In the genomic region with DNA sequence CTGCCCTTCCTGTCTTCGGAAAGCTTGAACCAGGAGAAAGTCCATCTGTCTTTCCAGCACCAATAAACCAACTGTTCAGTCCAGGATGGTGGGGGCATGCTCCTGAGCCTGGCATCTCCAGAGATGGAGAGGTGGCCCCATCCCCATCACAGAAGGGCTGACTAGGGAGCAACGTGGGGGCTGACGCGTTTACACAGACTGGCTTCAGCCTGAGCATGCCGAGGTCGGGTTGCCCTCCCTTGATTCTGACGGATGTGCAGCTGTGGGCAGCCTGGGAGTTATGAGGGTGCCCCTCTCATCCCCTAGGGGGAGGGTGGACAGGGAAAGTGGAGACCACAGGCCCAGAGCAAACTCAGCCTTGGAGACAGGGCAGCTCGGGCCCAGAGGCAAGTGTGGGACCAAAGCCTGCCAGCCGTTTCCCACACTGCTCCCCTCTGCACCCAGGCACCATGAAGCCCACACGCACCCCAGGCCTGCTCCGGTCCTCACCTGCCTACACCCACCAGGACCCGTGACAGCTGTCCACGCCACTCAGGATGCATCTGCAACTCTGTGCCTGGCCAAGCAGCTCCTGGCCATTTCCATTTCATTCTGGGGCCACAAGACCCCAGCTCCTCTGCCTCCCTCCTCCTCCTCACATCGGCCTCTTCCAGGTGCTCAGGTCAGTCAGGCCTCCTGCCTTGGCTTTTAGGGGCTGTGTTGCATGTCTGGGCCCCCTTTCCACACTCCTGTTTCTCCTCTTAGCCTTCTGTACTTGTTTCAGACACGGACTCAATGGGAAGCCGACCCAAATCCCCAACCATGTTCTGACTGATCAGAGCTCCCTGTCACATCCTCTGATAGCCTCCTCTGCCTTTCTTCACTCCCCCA, we compare ENCODE assay signal across 13 cellular contexts. TPM values are rescaled to one million over a fixed set of nuclear protein-coding genes. Genes with fewer than 3 reads are reported as not detected.
A peak's percentile ranks its signal among the peaks of the same experiment; 100 is the strongest.
DNase-seq lines count a peak whose midpoint lies in the region; ATAC-seq and TF ChIP-seq lines count a peak whose summit lies in the region.
"Had no signal": no experiment of that assay in that cellular context is flagged by ENCODE, and none has a peak within 500 bp of the region (broad histone marks: within the 10 kb centered on the region; RNA-seq: fewer than 3 reads in every experiment).

No MANE protein-coding gene starts in this region.

- peak overlapping the region in 1 of 7 donors; percentile 9 for H3K27ac Mint-ChIP-seq in CD14-positive monocyte

- peaks cover 3 to 9% (median 6%) of the 10 kb centered on the region in 3 donors for H3K27me3 Mint-ChIP-seq in CD14-positive monocyte (ENCODE audit: low read depth in 3 of 3)

- peaks cover 10% of the 10 kb centered on the region for H3K4me1 Mint-ChIP-seq in CD14-positive monocyte

- H3K36me3 ChIP-seq in iPS-20b (ENCODE audit: insufficient read depth, low read depth, low read length) = no peaks in the 10 kb centered on the region
- H3K36me3 ChIP-seq in psoas muscle (ENCODE audit: insufficient read depth in 1 of 2, low read depth in 1 of 2) = peaks cover 0 to 48% of the 10 kb centered on the region in 2 donors

- H3K36me3 Mint-ChIP-seq in CD14-positive monocyte = no peaks in the 10 kb centered on the region

- peaks cover 0 to 2% (median 0%) of the 10 kb centered on the region in 7 donors for H3K9me3 Mint-ChIP-seq in CD14-positive monocyte

- no peak for TF ChIP-seq CTCF in CD14-positive monocyte (IDR thresholded peaks at IDR 0.05)
- TF ChIP-seq CTCF in psoas muscle (IDR thresholded peaks at IDR 0.05) = no peak

- peak; percentile 35 for DNase-seq in CD14-positive monocyte (ENCODE audit: low spot score)
- DNase-seq in activated CD8-positive, alpha-beta memory T cell treated with anti-CD3 and anti-CD28 coated beads for 24 hours = peak; percentile 37
- DNase-seq in psoas muscle = peak; percentile 12 to 25
- DNase-seq in COLO829 (ENCODE audit: low spot score) = no peak
- DNase-seq in HuH-7 (ENCODE audit: low spot score) = no peak
- DNase-seq in middle frontal gyrus (ENCODE audit: extremely low spot score, low spot score) = no peak
- DNase-seq: activated naive CD4-positive, alpha-beta T cell treated with anti-CD3 and anti-CD28 coated beads, Interleukin-2, amount 50 U/mL, for 16 hours; COR-L47; NCI-H345; occipital lobe had no signal

- H3K27me3 ChIP-seq in iPS-20b (ENCODE audit: insufficient read depth, low read length) = peaks cover 22% of the 10 kb centered on the region
- no peaks in the 10 kb centered on the region for H3K27me3 ChIP-seq in psoas muscle (ENCODE audit: insufficient read depth in 3 of 3, low read length in 2 of 3)

- H3K4me1 ChIP-seq in iPS-20b (ENCODE audit: insufficient read depth, low read length) (peaks cover 9% of the 10 kb centered on the region; the same call in 1 of the 2 replicates), psoas muscle (peaks cover 3% of the 10 kb centered on the region)

- H3K9ac ChIP-seq in iPS-20b (ENCODE audit: low read depth, low read length) = peak overlapping the region; percentile 52; the same call in 1 of the 2 replicates

- no peak overlapping the region for H3K4me3 Mint-ChIP-seq in CD14-positive monocyte

- ATAC-seq in psoas muscle (no peak), HG03025 (IDR thresholded peaks at IDR 0.05; ENCODE audit: low FRiP score, unreplicated experiment) (no peak)
- ATAC-seq: K562 had no signal

- H3K9me3 ChIP-seq in iPS-20b (ENCODE audit: insufficient read depth, low read depth, low read length) (no peaks in the 10 kb centered on the region), psoas muscle (no peaks in the 10 kb centered on the region)

- H3K4me3 ChIP-seq in iPS-20b (ENCODE audit: low read length) = no peak overlapping the region
- H3K4me3 ChIP-seq in psoas muscle = no peak overlapping the region
- H3K4me3 ChIP-seq: K562 had no signal

- H3K27ac ChIP-seq in iPS-20b (ENCODE audit: low read length) (no peak overlapping the region), psoas muscle (no peak overlapping the region)

- 72 to 83% (median 79%) methylated on average over 16 of the region's 16 CpGs for WGBS in psoas muscle, 3 donors

- intact Hi-C loops in CD14-positive monocyte (cut with micrococcal nuclease) = no loop called here
- intact Hi-C loops in psoas muscle (cut with DNase I) = loop anchor here (5.0 kb wide), 2 partner anchors 80 to 260 kb away; a partner anchor contains a TSS

RNA-seq across cellular contexts. Expression of a gene that starts 48.2 kb away (rescaled TPM):
- 10 to 100 TPM in 1 of 2 donors, 1 to 10 TPM in 1; 2.8 to 13.6 TPM for polyA plus RNA-seq in CD14-positive monocyte
- 10 to 100 TPM; 37.5 to 58.9 (median 45.3) TPM for total RNA-seq in psoas muscle
- 10 to 100 TPM; 28.7 to 36.9 (median 34.7) TPM for polyA plus RNA-seq in psoas muscle

RNA-seq across cellular contexts. Expression of a gene that starts 48.3 kb away (rescaled TPM):
- polyA plus RNA-seq in CD14-positive monocyte = not detected
- total RNA-seq in psoas muscle = 100 to 1,000 TPM in 1 of 4 donors, 10 to 100 TPM in 3; 34.5 to 121 (median 62.7) TPM
- polyA plus RNA-seq in psoas muscle = 10 to 100 TPM; 12.9 to 40.1 (median 21.6) TPM

Comparison
In these comparisons a context has a peak if more than half of its experiments do, and no peak if none do; other contexts are left out.
1. DNase-seq: peak in CD14-positive monocyte (single experiment), activated CD8-positive, alpha-beta memory T cell treated with anti-CD3 and anti-CD28 coated beads for 24 hours (single experiment) and psoas muscle (2 of 2); none in COLO829 (single experiment), HuH-7 (single experiment) and middle frontal gyrus (single experiment).
2. RNA of a gene that starts 48.3 kb away (polyA plus RNA-seq): 12.9 to 40.1 TPM in psoas muscle; not detected in CD14-positive monocyte; every median in the first group is over 10 times any median in the second.
3. intact Hi-C loops: an anchor here in psoas muscle (5.0 kb wide); none called in CD14-positive monocyte.